8 cellular contexts compared by ENCODE assay signal in the genomic region with DNA sequence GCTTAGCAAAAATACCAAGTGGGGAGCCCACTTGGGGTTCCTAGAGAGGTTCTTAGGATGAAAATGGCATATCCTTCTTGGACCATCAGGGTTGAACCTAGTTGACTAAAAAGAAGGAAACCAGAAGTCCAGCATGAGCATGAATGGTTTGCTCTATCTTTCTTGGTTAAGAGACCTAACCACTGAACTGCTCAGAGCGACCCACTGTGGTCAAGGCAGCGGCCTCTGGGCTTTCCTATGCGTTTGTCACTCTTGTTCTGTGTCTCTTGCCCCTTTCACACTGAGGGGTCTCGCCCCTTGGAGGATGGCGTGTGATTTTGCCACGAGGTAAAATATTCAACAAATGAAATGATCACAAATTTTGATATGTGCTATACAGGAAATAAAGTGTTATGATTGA. TPM values are rescaled to one million over a fixed set of nuclear protein-coding genes. Genes with fewer than 3 reads are reported as not detected.
DNase-seq lines count a peak whose midpoint lies in the region; ATAC-seq, FAIRE-seq and TF ChIP-seq lines count a peak whose summit lies in the region.

No MANE protein-coding gene starts in this region.

- H3K4me1 Mint-ChIP-seq in activated T-cell treated with anti-CD3 and anti-CD28 coated beads, Interleukin-2, amount 50 U/mL, for 72 hours (ENCODE audit: low read depth), result peaks cover 11% of the 10 kb centered on the region
- peaks cover 10% of the 10 kb centered on the region for H3K4me1 Mint-ChIP-seq in activated naive CD8-positive, alpha-beta T cell treated with anti-CD3 and anti-CD28 coated beads, Interleukin-2, amount 10 ng/mL, durations not matched to agents 7 days and 5 days

- H3K36me3 ChIP-seq in kidney (ENCODE audit: control insufficient read depth in 1 of 2, insufficient read depth in 2 of 2, low read length in 2 of 2), result no peaks in the 10 kb centered on the region
- no peaks in the 10 kb centered on the region for H3K36me3 ChIP-seq in tibial artery

- ATAC-seq in activated T-cell treated with anti-CD3 and anti-CD28 coated beads, Interleukin-2, amount 50 U/mL, for 72 hours (replicated peaks in 1 of 2), result no peak
- ATAC-seq in activated naive CD8-positive, alpha-beta T cell treated with anti-CD3 and anti-CD28 coated beads, Interleukin-2, amount 10 ng/mL, durations not matched to agents 7 days and 5 days (ENCODE audit: low read depth), result no peak
- ATAC-seq in GM21723 (IDR thresholded peaks at IDR 0.05; ENCODE audit: unreplicated experiment) (no peak), GM21423 (IDR thresholded peaks at IDR 0.05; ENCODE audit: unreplicated experiment) (no peak), HG02884 (IDR thresholded peaks at IDR 0.05; ENCODE audit: unreplicated experiment) (no peak)

- H3K9me3 Mint-ChIP-seq in activated T-cell treated with anti-CD3 and anti-CD28 coated beads, Interleukin-2, amount 50 U/mL, for 72 hours, result no peaks in the 10 kb centered on the region
- no peaks in the 10 kb centered on the region for H3K9me3 Mint-ChIP-seq in activated naive CD8-positive, alpha-beta T cell treated with anti-CD3 and anti-CD28 coated beads, Interleukin-2, amount 10 ng/mL, durations not matched to agents 7 days and 5 days

- H3K9ac ChIP-seq in kidney (ENCODE audit: low read length in 2 of 2), result no peak overlapping the region

- FAIRE-seq in kidney (lab: Jason Lieb, UNC), result no peak

- H3K4me3 Mint-ChIP-seq in activated T-cell treated with anti-CD3 and anti-CD28 coated beads, Interleukin-2, amount 50 U/mL, for 72 hours, result no peak overlapping the region
- H3K4me3 Mint-ChIP-seq in activated naive CD8-positive, alpha-beta T cell treated with anti-CD3 and anti-CD28 coated beads, Interleukin-2, amount 10 ng/mL, durations not matched to agents 7 days and 5 days, result no peak overlapping the region

- intact Hi-C loops in kidney (cut with DNase I) (no loop called here), tibial artery (cut with DNase I; ENCODE audit: low total_unique reads) (loop anchor here (10.0 kb wide), 1 partner anchor 104 kb away; a partner anchor contains a TSS)

- H3K27ac ChIP-seq in kidney (ENCODE audit: low read depth in 2 of 2, low read length in 2 of 2) (peak overlapping the region in 1 of 2 donors; percentile 52), tibial artery (peak overlapping the region; percentile 97 to 98)

- H3K9me3 ChIP-seq in kidney (ENCODE audit: control insufficient read depth in 1 of 2, low read length in 2 of 2) (no peaks in the 10 kb centered on the region), tibial artery (no peaks in the 10 kb centered on the region)

- POLR2A ChIA-PET in activated naive CD8-positive, alpha-beta T cell treated with anti-CD3 and anti-CD28 coated beads, Interleukin-2, amount 10 ng/mL, durations not matched to agents 7 days and 5 days (lab: Charles Lee), result interaction anchor here (0.6 to 9.0 kb wide), 12 partner anchors 9 to 105 kb away, joined by 3 to 130 read pairs (median 13); a partner anchor contains a TSS

- H3K4me3 ChIP-seq in kidney (ENCODE audit: low read length in 2 of 2), result peak overlapping the region in 1 of 2 donors; percentile 10
- peak overlapping the region; percentile 89 to 93 for H3K4me3 ChIP-seq in tibial artery

- H3K27ac Mint-ChIP-seq in activated T-cell treated with anti-CD3 and anti-CD28 coated beads, Interleukin-2, amount 50 U/mL, for 72 hours, result peak overlapping the region; percentile 82
- H3K27ac Mint-ChIP-seq in activated naive CD8-positive, alpha-beta T cell treated with anti-CD3 and anti-CD28 coated beads, Interleukin-2, amount 10 ng/mL, durations not matched to agents 7 days and 5 days, result peak overlapping the region; percentile 95

- no peaks in the 10 kb centered on the region for H3K36me3 Mint-ChIP-seq in activated T-cell treated with anti-CD3 and anti-CD28 coated beads, Interleukin-2, amount 50 U/mL, for 72 hours (ENCODE audit: insufficient read depth in 2 of 2)
- no peaks in the 10 kb centered on the region for H3K36me3 Mint-ChIP-seq in activated naive CD8-positive, alpha-beta T cell treated with anti-CD3 and anti-CD28 coated beads, Interleukin-2, amount 10 ng/mL, durations not matched to agents 7 days and 5 days

- no peaks in the 10 kb centered on the region for H3K27me3 ChIP-seq in tibial artery

- TF ChIP-seq CTCF in kidney (IDR thresholded peaks at IDR 0.05; ENCODE audit: borderline replicate concordance, extremely low read depth, insufficient read depth), result no peak
- no peak for TF ChIP-seq CTCF in tibial artery (IDR thresholded peaks at IDR 0.05)

- peaks cover 20 to 36% of the 10 kb centered on the region in 2 donors for H3K4me1 ChIP-seq in kidney (ENCODE audit: control insufficient read depth in 1 of 2, insufficient read depth in 1 of 2, low read depth in 1 of 2, low read length in 2 of 2)
- H3K4me1 ChIP-seq in tibial artery, result peaks cover 0 to 40% (median 35%) of the 10 kb centered on the region in 4 donors

- H3K27me3 Mint-ChIP-seq in activated T-cell treated with anti-CD3 and anti-CD28 coated beads, Interleukin-2, amount 50 U/mL, for 72 hours (ENCODE audit: low read depth), result no peaks in the 10 kb centered on the region
- no peaks in the 10 kb centered on the region for H3K27me3 Mint-ChIP-seq in activated naive CD8-positive, alpha-beta T cell treated with anti-CD3 and anti-CD28 coated beads, Interleukin-2, amount 10 ng/mL, durations not matched to agents 7 days and 5 days

- DNase-seq in activated T-cell treated with anti-CD3 and anti-CD28 coated beads, Interleukin-2, amount 50 U/mL, for 72 hours, result no peak
- DNase-seq in activated T-cell treated with anti-CD3 and anti-CD28 coated beads, Interleukin-2, amount 50 U/mL, for 48 hours, result no peak
- DNase-seq in activated naive CD8-positive, alpha-beta T cell treated with anti-CD3 and anti-CD28 coated beads, Interleukin-2, amount 10 ng/mL, durations not matched to agents 7 days and 5 days, result no peak
- peak; percentile 33 for DNase-seq in kidney
- no peak for DNase-seq in tibial artery

RNA-seq across cellular contexts. Expression of a gene that starts 0.5 kb away (rescaled TPM):
- total RNA-seq in activated T-cell treated with anti-CD3 and anti-CD28 coated beads, Interleukin-2, amount 50 U/mL, for 72 hours, result 1 to 10 TPM; 9.6 TPM
- total RNA-seq in activated naive CD8-positive, alpha-beta T cell treated with anti-CD3 and anti-CD28 coated beads, Interleukin-2, amount 10 ng/mL, durations not matched to agents 7 days and 5 days, result 10 to 100 TPM; 15.7 to 16.5 TPM
- total RNA-seq in kidney, result 8.6 TPM
- polyA plus RNA-seq in kidney (ENCODE audit: insufficient read depth, low read depth, low replicate concordance), result 15.4 TPM

RNA-seq across cellular contexts. Expression of a gene that starts 14.3 kb away (rescaled TPM):
- total RNA-seq in activated T-cell treated with anti-CD3 and anti-CD28 coated beads, Interleukin-2, amount 50 U/mL, for 72 hours, result 10 to 100 TPM; 45.1 to 50.8 TPM
- total RNA-seq in activated naive CD8-positive, alpha-beta T cell treated with anti-CD3 and anti-CD28 coated beads, Interleukin-2, amount 10 ng/mL, durations not matched to agents 7 days and 5 days, result 10 to 100 TPM; 39.5 to 46.4 TPM
- total RNA-seq in kidney, result 23.4 TPM
- polyA plus RNA-seq in kidney (ENCODE audit: insufficient read depth, low read depth, low replicate concordance), result 24.6 TPM

RNA-seq across cellular contexts. Expression of a gene that starts 19.9 kb away (rescaled TPM):
- total RNA-seq in activated T-cell treated with anti-CD3 and anti-CD28 coated beads, Interleukin-2, amount 50 U/mL, for 72 hours, result 100 to 1,000 TPM; 146 to 167 TPM
- total RNA-seq in activated naive CD8-positive, alpha-beta T cell treated with anti-CD3 and anti-CD28 coated beads, Interleukin-2, amount 10 ng/mL, durations not matched to agents 7 days and 5 days, result 100 to 1,000 TPM; 128 to 152 TPM
- 2.8 TPM for total RNA-seq in kidney
- 0.43 TPM for polyA plus RNA-seq in kidney (ENCODE audit: insufficient read depth, low read depth, low replicate concordance)

RNA-seq across cellular contexts. Expression of a gene that starts 27.8 kb away (rescaled TPM):
- total RNA-seq in activated T-cell treated with anti-CD3 and anti-CD28 coated beads, Interleukin-2, amount 50 U/mL, for 72 hours, result 10 to 100 TPM; 71.3 to 73.6 TPM
- 100 to 1,000 TPM; 116 to 118 TPM for total RNA-seq in activated naive CD8-positive, alpha-beta T cell treated with anti-CD3 and anti-CD28 coated beads, Interleukin-2, amount 10 ng/mL, durations not matched to agents 7 days and 5 days
- total RNA-seq in kidney, result 107 TPM
- polyA plus RNA-seq in kidney (ENCODE audit: insufficient read depth, low read depth, low replicate concordance), result 124 TPM

RNA-seq across cellular contexts. Expression of a gene that starts 38.3 kb away (rescaled TPM):
- total RNA-seq in activated T-cell treated with anti-CD3 and anti-CD28 coated beads, Interleukin-2, amount 50 U/mL, for 72 hours, result 10 to 100 TPM; 58.2 to 78.5 TPM
- 10 to 100 TPM; 52.7 to 53.6 TPM for total RNA-seq in activated naive CD8-positive, alpha-beta T cell treated with anti-CD3 and anti-CD28 coated beads, Interleukin-2, amount 10 ng/mL, durations not matched to agents 7 days and 5 days
- total RNA-seq in kidney, result 161 TPM
- polyA plus RNA-seq in kidney (ENCODE audit: insufficient read depth, low read depth, low replicate concordance), result 25.2 TPM

Comparison
In these comparisons a context has a peak if more than half of its experiments do, and no peak if none do; other contexts are left out.
1. RNA of a gene that starts 19.9 kb away (total RNA-seq): 146 to 167 TPM in activated T-cell treated with anti-CD3 and anti-CD28 coated beads, Interleukin-2, amount 50 U/mL, for 72 hours and 128 to 152 TPM in activated naive CD8-positive, alpha-beta T cell treated with anti-CD3 and anti-CD28 coated beads, Interleukin-2, amount 10 ng/mL, durations not matched to agents 7 days and 5 days; 2.8 TPM in kidney (single experiment); every median in the first group is over 10 times any median in the second.